ENCODE assay signal across 21 cellular contexts in genomic region chr2:168686485-168687191, GRCh38.
A peak's percentile ranks its signal among the peaks of the same experiment; 100 is the strongest.
DNase-seq lines count a peak whose midpoint lies in the region; ATAC-seq and TF ChIP-seq lines count a peak whose summit lies in the region.
"Had no signal": no experiment of that assay in that cellular context is flagged by ENCODE, and none has a peak within 500 bp of the region (broad histone marks: within the 10 kb centered on the region; RNA-seq: fewer than 3 reads in every experiment).

No MANE protein-coding gene starts in this region.

- no peak for TF ChIP-seq CTCF in MCF 10A (IDR thresholded peaks at IDR 0.05; ENCODE audit: unreplicated experiment)
- no peak for TF ChIP-seq CTCF in mammary epithelial cell (conservative IDR thresholded peaks at IDR 0.05 in 1 of 2, IDR thresholded peaks at IDR 0.05 in 1 of 2; ENCODE audit: extremely low read depth in 1 of 2, insufficient read depth in 1 of 2, low read depth in 1 of 2, low read length in 2 of 2)
- no peak for TF ChIP-seq CTCF in smooth muscle cell (IDR thresholded peaks at IDR 0.05; ENCODE audit: borderline replicate concordance, insufficient read depth, poor library complexity, severe bottlenecking)

- no peaks in the 10 kb centered on the region for H3K27me3 Mint-ChIP-seq in MCF 10A (ENCODE audit: insufficient read depth, unreplicated experiment)
- H3K27me3 Mint-ChIP-seq: activated CD4-positive, alpha-beta T cell treated with anti-CD3 and anti-CD28 coated beads for 36 hours; CD8-positive, alpha-beta memory T cell; naive thymus-derived CD4-positive, alpha-beta T cell; progenitor cell of endocrine pancreas had no signal

- peaks cover 21% of the 10 kb centered on the region for H3F3A ChIP-seq in smooth muscle cell (ENCODE audit: low read depth)

- CTCF ChIA-PET in MCF 10A (lab: Yijun Ruan, JAX) (interaction anchor here (0.6 to 4.2 kb wide), 26 partner anchors 11 to 560 kb away, joined by 3 to 50 read pairs (median 4); no protein-coding TSS in a partner anchor), mammary epithelial cell (lab: Charles Lee; ENCODE audit: low non-redundant PET) (interaction anchor here (0.6 kb wide), 1 partner anchor 14 kb away, joined by 6 read pairs; no protein-coding TSS in a partner anchor)

- H4K20me1 ChIP-seq in mammary epithelial cell (ENCODE audit: insufficient read depth, low read length) (no peaks in the 10 kb centered on the region), smooth muscle cell (ENCODE audit: low read depth) (no peaks in the 10 kb centered on the region)

- H3K27ac Mint-ChIP-seq in MCF 10A (ENCODE audit: low read depth, unreplicated experiment) = no peak overlapping the region
- H3K27ac Mint-ChIP-seq: activated CD4-positive, alpha-beta T cell treated with anti-CD3 and anti-CD28 coated beads for 36 hours; naive thymus-derived CD4-positive, alpha-beta T cell; progenitor cell of endocrine pancreas; T-helper 2 cell treated with Interferon-gamma antibody and Interleukin-4, amounts not matched to agents 5 μg/mL and 100 μg/mL, for 36 hours had no signal

- no peak overlapping the region for H3K27ac ChIP-seq in mammary epithelial cell (ENCODE audit: insufficient read depth, low read depth, low read length)
- H3K27ac ChIP-seq in smooth muscle cell (ENCODE audit: low read depth) = peak overlapping the region; percentile 90
- H3K27ac ChIP-seq: A549 had no signal

- dilution Hi-C loops in mammary epithelial cell (cut with HindIII; ENCODE audit: low sequenced_read_pairs) = no loop called here

- BruUV-seq in MCF 10A (replicated peaks; lab: Mats Ljungman, UMichigan) (no TSS peak), mammary epithelial cell (replicated peaks; lab: Mats Ljungman, UMichigan) (no TSS peak)

- H3K9ac ChIP-seq in mammary epithelial cell (ENCODE audit: insufficient read depth, low read length) (no peak overlapping the region), smooth muscle cell (ENCODE audit: low read depth) (peak overlapping the region; percentile 19)

- no peak overlapping the region for H3K4me3 Mint-ChIP-seq in MCF 10A (ENCODE audit: unreplicated experiment)
- H3K4me3 Mint-ChIP-seq: activated CD4-positive, alpha-beta T cell treated with anti-CD3 and anti-CD28 coated beads for 36 hours; CD8-positive, alpha-beta memory T cell; naive thymus-derived CD4-positive, alpha-beta T cell; T-helper 2 cell treated with Interferon-gamma antibody and Interleukin-4, amounts not matched to agents 5 μg/mL and 100 μg/mL, for 36 hours had no signal

- no peaks in the 10 kb centered on the region for H3K27me3 ChIP-seq in mammary epithelial cell (ENCODE audit: insufficient read depth, low read length)
- no peaks in the 10 kb centered on the region for H3K27me3 ChIP-seq in smooth muscle cell (ENCODE audit: low read depth)

- H3K4me3 ChIP-seq in mammary epithelial cell (replicated peaks in 1 of 3; ENCODE audit: insufficient read depth in 1 of 3, low read depth in 2 of 3, low read length in 3 of 3) (no peak overlapping the region), smooth muscle cell (peak overlapping the region; percentile 34)
- H3K4me3 ChIP-seq: A549 had no signal

- H3K79me2 ChIP-seq in mammary epithelial cell (ENCODE audit: insufficient read depth, low read length) (peaks cover 28% of the 10 kb centered on the region), smooth muscle cell (ENCODE audit: low read depth) (peaks cover 3% of the 10 kb centered on the region)

- DNase-seq in MCF 10A (ENCODE audit: unreplicated experiment) (peak; percentile 41), mammary epithelial cell (no peak), amniotic stem cell (lab: John Stamatoyannopoulos, UW) (peak; percentile 21), fibroblast of peridontal ligament (ENCODE audit: extremely low read depth) (peak; percentile 42), smooth muscle cell (lab: John Stamatoyannopoulos, UW; ENCODE audit: unreplicated experiment) (no peak)
- no peak for DNase-seq in stimulated activated CD4-positive, alpha-beta T cell treated with anti-CD3 and anti-CD28 coated beads, Interleukin-4, amount 100 ng/mL, for 4 hours
- DNase-seq: activated CD8-positive, alpha-beta memory T cell treated with anti-CD3 and anti-CD28 coated beads, Interleukin-2, amount 50 U/mL, for 48 hours; foreskin melanocyte; NCI-H187 treated with DMSO at 0.1 percent for 48 hours; NCI-H446 treated with DMSO at 0.1 percent for 48 hours; SIG-M5; stimulated activated CD4-positive, alpha-beta T cell treated with anti-CD3 and anti-CD28 coated beads, Interleukin-12 subunit alpha, Interleukin-12 subunit beta, amount 100 ng/mL, for 4 hours; stimulated activated naive CD8-positive, alpha-beta T cell treated with anti-CD3 and anti-CD28 coated beads, Interleukin-15, Interleukin-2, amounts not matched to agents 100 U/mL and 50 U/mL, for 24 hours had no signal

- intact Hi-C loops in MCF 10A (cut with micrococcal nuclease) (loop anchor here (1.0 to 5.0 kb wide), 3 partner anchors 230 to 340 kb away; partner anchors contain the start of gene CERS6), mammary epithelial cell (cut with micrococcal nuclease) (loop anchor here (1.0 kb wide), 1 partner anchor 339 kb away; no protein-coding TSS in a partner anchor)

- POLR2A ChIA-PET in MCF 10A (lab: Yijun Ruan, JAX) = interaction anchor here (0.7 to 1.6 kb wide), 3 partner anchors 11 to 231 kb away, joined by 3 to 4 read pairs (median 4); partner anchors contain the start of gene CERS6

- H3K9me3 Mint-ChIP-seq in MCF 10A (ENCODE audit: unreplicated experiment) = no peaks in the 10 kb centered on the region
- H3K9me3 Mint-ChIP-seq: CD8-positive, alpha-beta memory T cell; naive thymus-derived CD4-positive, alpha-beta T cell; T-helper 2 cell treated with Interferon-gamma antibody and Interleukin-4, amounts not matched to agents 5 μg/mL and 100 μg/mL, for 36 hours had no signal

- H3K4me2 ChIP-seq in mammary epithelial cell (ENCODE audit: insufficient read depth, low read depth, low read length) (no peak overlapping the region), smooth muscle cell (peak overlapping the region; percentile 82)
- H3K4me2 ChIP-seq: A549 had no signal

- no peaks in the 10 kb centered on the region for H3K9me3 ChIP-seq in mammary epithelial cell (replicated peaks; ENCODE audit: insufficient read depth, low read length)
- no peaks in the 10 kb centered on the region for H3K9me3 ChIP-seq in smooth muscle cell (replicated peaks; ENCODE audit: low read depth)
- H3K9me3 ChIP-seq: A549 had no signal

- H2AFZ ChIP-seq in mammary epithelial cell (ENCODE audit: low read depth, low read length) = no peak overlapping the region
- no peak overlapping the region for H2AFZ ChIP-seq in smooth muscle cell (ENCODE audit: low read depth)

- WGBS in mammary epithelial cell (ENCODE audit: low coverage, missing lambda C conversion rate) = 98% methylated on average over 4 of the region's 4 CpGs
- WGBS in smooth muscle cell (ENCODE audit: low lambda C conversion rate) = 57% methylated on average over 4 of the region's 4 CpGs

- H3K36me3 ChIP-seq in mammary epithelial cell (ENCODE audit: insufficient read depth, low read length) (no peaks in the 10 kb centered on the region), smooth muscle cell (ENCODE audit: low read depth) (no peaks in the 10 kb centered on the region)

- ATAC-seq in HG03521 (IDR thresholded peaks at IDR 0.05; ENCODE audit: unreplicated experiment) (no peak), HG02798 (IDR thresholded peaks at IDR 0.05; ENCODE audit: poor library complexity, unreplicated experiment) (no peak)
- ATAC-seq: A549; activated CD4-positive, alpha-beta T cell treated with anti-CD3 and anti-CD28 coated beads for 36 hours; stimulated activated naive CD8-positive, alpha-beta T cell treated with anti-CD3 and anti-CD28 coated beads, Interleukin-15, Interleukin-2, amounts not matched to agents 100 U/mL and 50 U/mL, for 24 hours had no signal

- peaks cover 10% of the 10 kb centered on the region for H3K4me1 Mint-ChIP-seq in MCF 10A (ENCODE audit: insufficient read depth, unreplicated experiment)
- H3K4me1 Mint-ChIP-seq: CD8-positive, alpha-beta memory T cell had no signal

- H3K4me1 ChIP-seq in mammary epithelial cell (ENCODE audit: insufficient read depth, low read length) = peaks cover 43% of the 10 kb centered on the region
- peaks cover 27% of the 10 kb centered on the region for H3K4me1 ChIP-seq in smooth muscle cell (ENCODE audit: low read depth)
- H3K4me1 ChIP-seq: A549 had no signal

- in situ Hi-C loops in mammary epithelial cell (cut with MboI; ENCODE audit: low sequenced_read_pairs in 2 of 2) = loop anchor here in 1 of 2 donors (25.0 kb wide), 1 partner anchor 324 kb away; no protein-coding TSS in a partner anchor

- no peaks in the 10 kb centered on the region for H3K36me3 Mint-ChIP-seq in MCF 10A (ENCODE audit: insufficient read depth, unreplicated experiment)

Comparison
In these comparisons a context has a peak if more than half of its experiments do, and no peak if none do; other contexts are left out.
1. DNase-seq: peak in MCF 10A (single experiment), amniotic stem cell (single experiment) and fibroblast of peridontal ligament (single experiment); none in mammary epithelial cell (single experiment), smooth muscle cell (single experiment) and stimulated activated CD4-positive, alpha-beta T cell treated with anti-CD3 and anti-CD28 coated beads, Interleukin-4, amount 100 ng/mL, for 4 hours (0 of 2).